In genomic region chr6:157012355-157012754, GRCh38 we compare ENCODE assay signal across 21 cellular contexts.
A peak's percentile ranks its signal among the peaks of the same experiment; 100 is the strongest.
DNase-seq lines count a peak whose midpoint lies in the region; ATAC-seq, FAIRE-seq and TF ChIP-seq lines count a peak whose summit lies in the region.
"Had no signal": no experiment of that assay in that cellular context is flagged by ENCODE, and none has a peak within 500 bp of the region (broad histone marks: within the 10 kb centered on the region; RNA-seq: fewer than 3 reads in every experiment).

No MANE protein-coding gene starts in this region.

- H3K4me3 ChIP-seq in Karpas-422 (ENCODE audit: low read length) = no peak overlapping the region
- H3K4me3 ChIP-seq in K562 = no peak overlapping the region

- H3K4me1 ChIP-seq in Karpas-422 (ENCODE audit: low read length) (peaks cover 89% of the 10 kb centered on the region), K562 (replicated peaks in 1 of 2; ENCODE audit: control insufficient read depth in 2 of 2, insufficient read depth in 2 of 2, low read length in 2 of 2) (peaks cover 0 to 3% of the 10 kb centered on the region in 2 experiments; a peak in 2 of 5 replicates)

- intact Hi-C loops in activated CD4-positive, alpha-beta T cell treated with anti-CD3 and anti-CD28 coated beads, Interleukin-2, amount 10 ng/mL, durations not matched to agents 24 days and 14 days (cut with micrococcal nuclease) = loop anchor here (10.0 kb wide), 1 partner anchor 448 kb away; no protein-coding TSS in a partner anchor
- intact Hi-C loops in K562 (cut with micrococcal nuclease) = no loop called here
- intact Hi-C loops in MCF 10A (cut with micrococcal nuclease) = no loop called here

- in situ Hi-C loops in K562 (cut with MboI) = no loop called here

- peak; percentile 62 for ATAC-seq in K562

- H3K36me3 Mint-ChIP-seq in activated CD4-positive, alpha-beta T cell treated with anti-CD3 and anti-CD28 coated beads, Interleukin-2, amount 10 ng/mL, durations not matched to agents 24 days and 14 days (ENCODE audit: low read depth) = no peaks in the 10 kb centered on the region
- no peaks in the 10 kb centered on the region for H3K36me3 Mint-ChIP-seq in MCF 10A (ENCODE audit: insufficient read depth, unreplicated experiment)

- no peak overlapping the region for H3K27ac ChIP-seq in Karpas-422 (ENCODE audit: low read length)
- H3K27ac ChIP-seq in K562 (ENCODE audit: extremely low read depth, low read depth, low read length) = no peak overlapping the region
- H3K27ac ChIP-seq: RWPE1 had no signal

- no peak for TF ChIP-seq RAD21 in K562 (CRISPR knock-in tag; conservative IDR thresholded peaks at IDR 0.05 in 1 of 2, IDR thresholded peaks at IDR 0.05 in 1 of 2)

- H2AFZ ChIP-seq in Karpas-422 (ENCODE audit: low read length) (no peak overlapping the region), K562 (ENCODE audit: low read depth, low read length) (no peak overlapping the region)

- no peaks in the 10 kb centered on the region for H3K9me3 Mint-ChIP-seq in activated CD4-positive, alpha-beta T cell treated with anti-CD3 and anti-CD28 coated beads, Interleukin-2, amount 10 ng/mL, durations not matched to agents 24 days and 14 days
- no peaks in the 10 kb centered on the region for H3K9me3 Mint-ChIP-seq in MCF 10A (ENCODE audit: unreplicated experiment)
- H3K9me3 Mint-ChIP-seq: CD8-positive, alpha-beta memory T cell had no signal

- peaks cover 14% of the 10 kb centered on the region for H3K4me1 Mint-ChIP-seq in activated CD4-positive, alpha-beta T cell treated with anti-CD3 and anti-CD28 coated beads, Interleukin-2, amount 10 ng/mL, durations not matched to agents 24 days and 14 days
- peaks cover 5% of the 10 kb centered on the region for H3K4me1 Mint-ChIP-seq in MCF 10A (ENCODE audit: insufficient read depth, unreplicated experiment)

- H3K27me3 ChIP-seq in Karpas-422 (ENCODE audit: low read length) = no peaks in the 10 kb centered on the region
- H3K27me3 ChIP-seq in K562 (ENCODE audit: control insufficient read depth in 2 of 2, insufficient read depth in 2 of 2, low read length in 2 of 2) = no peaks in the 10 kb centered on the region

- H3K4me2 ChIP-seq in Karpas-422 (ENCODE audit: low read depth, low read length, poor library complexity, severe bottlenecking) (peak overlapping the region; percentile 0), K562 (ENCODE audit: insufficient read depth, low read length) (no peak overlapping the region)
- H3K4me2 ChIP-seq: SK-N-SH had no signal

- H3K27me3 Mint-ChIP-seq in activated CD4-positive, alpha-beta T cell treated with anti-CD3 and anti-CD28 coated beads, Interleukin-2, amount 10 ng/mL, durations not matched to agents 24 days and 14 days = no peaks in the 10 kb centered on the region
- H3K27me3 Mint-ChIP-seq in MCF 10A (ENCODE audit: insufficient read depth, unreplicated experiment) = no peaks in the 10 kb centered on the region
- H3K27me3 Mint-ChIP-seq: CD8-positive, alpha-beta memory T cell had no signal

- no peak for TF ChIP-seq POLR2A in K562 (conservative IDR thresholded peaks at IDR 0.05)

- H3K4me3 Mint-ChIP-seq in activated CD4-positive, alpha-beta T cell treated with anti-CD3 and anti-CD28 coated beads, Interleukin-2, amount 10 ng/mL, durations not matched to agents 24 days and 14 days = no peak overlapping the region
- no peak overlapping the region for H3K4me3 Mint-ChIP-seq in MCF 10A (ENCODE audit: unreplicated experiment)
- H3K4me3 Mint-ChIP-seq: CD8-positive, alpha-beta memory T cell had no signal

- TF ChIP-seq CTCF in K562 (IDR thresholded peaks at IDR 0.05 in 2 of 3, conservative IDR thresholded peaks at IDR 0.05 in 1 of 3; ENCODE audit: insufficient read depth in 2 of 3, low read depth in 1 of 3, low read length in 3 of 3) (no peak), MCF 10A (IDR thresholded peaks at IDR 0.05; ENCODE audit: unreplicated experiment) (no peak)

- BruUV-seq in K562 (replicated peaks; lab: Mats Ljungman, UMichigan) (no TSS peak), MCF 10A (replicated peaks; lab: Mats Ljungman, UMichigan) (no TSS peak)

- no peaks in the 10 kb centered on the region for H3K9me1 ChIP-seq in K562 (ENCODE audit: control insufficient read depth, insufficient read depth, low read length)

- no peak for TF ChIP-seq EP300 in K562 (IDR thresholded peaks at IDR 0.05; ENCODE audit: low read length)

- H3K9ac ChIP-seq in Karpas-422 (ENCODE audit: low read length) (no peak overlapping the region), K562 (ENCODE audit: insufficient read depth in 1 of 2, low read depth in 2 of 2, low read length in 2 of 2) (no peak overlapping the region)
- H3K9ac ChIP-seq: SK-N-SH had no signal

- H4K20me1 ChIP-seq in Karpas-422 (ENCODE audit: insufficient read depth, low read depth, low read length) (peaks cover 14% of the 10 kb centered on the region; the same call in 1 of the 2 replicates), K562 (replicated peaks; ENCODE audit: control insufficient read depth, insufficient read depth, low read length) (no peaks in the 10 kb centered on the region)

- peak; percentile 27 for DNase-seq in activated CD4-positive, alpha-beta T cell treated with anti-CD3 and anti-CD28 coated beads, Interleukin-2, amount 10 ng/mL, durations not matched to agents 24 days and 14 days
- no peak for DNase-seq in activated CD4-positive, alpha-beta T cell treated with anti-CD3 and anti-CD28 coated beads for 1 hour
- DNase-seq in Karpas-422 (peak; percentile 57), K562 (ENCODE audit: extremely low read depth in 1 of 4, low spot score in 3 of 4) (no peak), NCI-H2029 (lab: John Stamatoyannopoulos, UW) (no peak), NCI-H187 (lab: John Stamatoyannopoulos, UW) (no peak), MCF 10A (ENCODE audit: unreplicated experiment) (no peak), NCI-H146 treated with DMSO at 0.1 percent for 48 hours (lab: John Stamatoyannopoulos, UW; ENCODE audit: unreplicated experiment) (no peak)
- DNase-seq: 8988T; C1 segment of cervical spinal cord; CD8-positive, alpha-beta memory T cell; MV-4-11; NCI-H1417; NCI-H187 treated with DMSO at 0.1 percent for 48 hours; NCI-H2227 treated with DMSO at 0.1 percent for 48 hours; NCI-H510A treated with DMSO at 0.1 percent for 48 hours; NCI-H748 treated with DMSO at 0.1 percent for 48 hours; SIG-M5; SK-N-SH had no signal

- WGBS in K562 (ENCODE audit: insufficient coverage, low coverage, missing lambda C conversion rate) = 79% methylated on average over 3 of the region's 3 CpGs

- H3K9me2 ChIP-seq in Karpas-422 (replicated peaks; ENCODE audit: insufficient read depth, low read length) = no peaks in the 10 kb centered on the region
- H3K9me2 ChIP-seq: SK-N-SH had no signal

- POLR2A ChIA-PET in K562 (lab: Yijun Ruan, JAX) (no interaction called here), MCF 10A (lab: Yijun Ruan, JAX) (interaction anchor here (0.7 kb wide), 1 partner anchor 8 kb away, joined by 3 read pairs; no protein-coding TSS in a partner anchor)

- H3K36me3 ChIP-seq in Karpas-422 (ENCODE audit: insufficient read depth, low read length) = no peaks in the 10 kb centered on the region
- H3K36me3 ChIP-seq in K562 (ENCODE audit: control insufficient read depth, insufficient read depth, low read length) = no peaks in the 10 kb centered on the region

- no peaks in the 10 kb centered on the region for H3K9me3 ChIP-seq in Karpas-422 (ENCODE audit: low read length)
- H3K9me3 ChIP-seq in K562 (replicated peaks; ENCODE audit: control insufficient read depth, insufficient read depth, low read depth, low read length) = no peaks in the 10 kb centered on the region
- H3K9me3 ChIP-seq: SK-N-SH had no signal

- no peak overlapping the region for H3K27ac Mint-ChIP-seq in activated CD4-positive, alpha-beta T cell treated with anti-CD3 and anti-CD28 coated beads, Interleukin-2, amount 10 ng/mL, durations not matched to agents 24 days and 14 days
- no peak overlapping the region for H3K27ac Mint-ChIP-seq in MCF 10A (ENCODE audit: low read depth, unreplicated experiment)

- FAIRE-seq in K562 (lab: Jason Lieb, UNC) = no peak
- FAIRE-seq: H54 had no signal

- H3K79me2 ChIP-seq in Karpas-422 (ENCODE audit: low read length) (peaks cover 100% of the 10 kb centered on the region), K562 (ENCODE audit: control insufficient read depth, insufficient read depth, low read length) (peaks cover 62% of the 10 kb centered on the region)

- CTCF ChIA-PET in K562 (lab: Yijun Ruan, JAX; ENCODE audit: low intra/inter-chr PET ratio) = no interaction called here
- CTCF ChIA-PET in MCF 10A (lab: Yijun Ruan, JAX) = no interaction called here

TF ChIP-seq in K562, 482 proteins besides CTCF, POLR2A, EP300 and RAD21 (continues in another document):
- TF ChIP-seq ZNF57 (CRISPR knock-in tag; IDR thresholded peaks at IDR 0.05) (no peak), NRF1 (conservative IDR thresholded peaks at IDR 0.05 in 1 of 2, IDR thresholded peaks at IDR 0.05 in 1 of 2) (no peak), BRF2 (IDR thresholded peaks at IDR 0.05; ENCODE audit: borderline replicate concordance, insufficient read depth, insufficient read length) (no peak), SAFB2 (IDR thresholded peaks at IDR 0.05; ENCODE audit: borderline replicate concordance, low read depth, low read length, severe bottlenecking) (no peak), HIVEP1 (CRISPR knock-in tag; IDR thresholded peaks at IDR 0.05) (no peak), ZNF282 (CRISPR knock-in tag; IDR thresholded peaks at IDR 0.05) (no peak), ZFP1 (CRISPR knock-in tag; IDR thresholded peaks at IDR 0.05) (no peak), KLF13 (tag; IDR thresholded peaks at IDR 0.05; ENCODE audit: borderline replicate concordance, low read depth) (no peak), E2F5 (CRISPR knock-in tag; IDR thresholded peaks at IDR 0.05) (no peak), PHB2 (IDR thresholded peaks at IDR 0.05; ENCODE audit: low read depth) (no peak), CHCHD3 (CRISPR knock-in tag; IDR thresholded peaks at IDR 0.05) (no peak)

Comparison
In these comparisons a context has a peak if more than half of its experiments do, and no peak if none do; other contexts are left out.
1. DNase-seq: peak in activated CD4-positive, alpha-beta T cell treated with anti-CD3 and anti-CD28 coated beads, Interleukin-2, amount 10 ng/mL, durations not matched to agents 24 days and 14 days (single experiment) and Karpas-422 (single experiment); none in activated CD4-positive, alpha-beta T cell treated with anti-CD3 and anti-CD28 coated beads for 1 hour (single experiment), K562 (0 of 4), NCI-H2029 (single experiment), NCI-H187 (0 of 2), MCF 10A (single experiment) and NCI-H146 treated with DMSO at 0.1 percent for 48 hours (single experiment).